Comparison of ENCODE assay signal across 8 cellular contexts in the genomic region with DNA sequence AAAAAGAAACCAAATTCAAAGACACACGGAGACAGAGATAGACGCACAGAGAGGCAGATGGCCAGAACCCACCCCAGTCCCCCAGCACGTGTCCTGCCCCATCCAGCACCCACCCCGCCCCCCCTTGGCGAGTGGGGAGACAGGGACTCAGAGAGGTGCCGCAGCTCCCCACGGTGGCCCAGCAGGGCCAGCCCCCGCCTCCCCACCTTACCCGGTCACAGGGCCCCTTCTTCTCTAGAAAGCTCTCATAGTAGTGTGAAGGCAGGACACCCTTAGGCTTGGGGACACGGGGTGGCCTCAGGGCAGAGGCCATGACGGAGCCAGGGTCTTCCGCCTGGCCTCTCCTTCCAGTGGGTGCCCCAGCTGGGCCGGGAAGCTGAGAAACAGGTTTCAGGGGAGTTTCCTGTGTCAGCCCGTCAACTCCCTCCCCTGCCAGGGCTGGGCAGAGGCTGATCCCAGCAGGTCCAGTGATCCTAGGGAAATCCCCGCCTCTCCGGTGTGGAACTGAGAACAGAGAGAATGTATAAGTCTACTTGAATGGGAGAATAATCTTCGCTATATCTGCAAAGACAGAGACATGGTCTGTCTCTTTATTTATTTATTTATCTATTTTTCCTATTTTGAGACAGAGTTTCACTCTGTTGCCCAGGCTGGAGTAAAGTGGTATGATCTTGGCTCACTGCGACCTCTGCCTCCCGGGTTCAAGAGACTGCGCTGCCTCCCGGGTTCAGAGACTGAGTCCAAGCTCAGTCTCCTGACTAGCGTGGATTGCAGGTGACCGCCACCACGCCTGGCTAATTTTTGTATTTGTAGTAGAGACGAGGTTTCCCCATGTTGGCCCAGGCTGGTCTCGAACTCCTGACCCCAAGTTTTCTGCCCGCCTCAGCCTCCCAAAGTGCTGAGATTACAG. TPM values are rescaled to one million over a fixed set of nuclear protein-coding genes. Genes with fewer than 3 reads are reported as not detected.
DNase-seq lines count a peak whose midpoint lies in the region; ATAC-seq, FAIRE-seq and TF ChIP-seq lines count a peak whose summit lies in the region.

A gene with protein sequence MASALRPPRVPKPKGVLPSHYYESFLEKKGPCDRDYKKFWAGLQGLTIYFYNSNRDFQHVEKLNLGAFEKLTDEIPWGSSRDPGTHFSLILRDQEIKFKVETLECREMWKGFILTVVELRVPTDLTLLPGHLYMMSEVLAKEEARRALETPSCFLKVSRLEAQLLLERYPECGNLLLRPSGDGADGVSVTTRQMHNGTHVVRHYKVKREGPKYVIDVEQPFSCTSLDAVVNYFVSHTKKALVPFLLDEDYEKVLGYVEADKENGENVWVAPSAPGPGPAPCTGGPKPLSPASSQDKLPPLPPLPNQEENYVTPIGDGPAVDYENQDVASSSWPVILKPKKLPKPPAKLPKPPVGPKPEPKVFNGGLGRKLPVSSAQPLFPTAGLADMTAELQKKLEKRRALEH (minus strand): TSS at position 387 of the 910 bp plus-strand sequence. CDS start 74 bp downstream, at position 313.

- H3K4me3 Mint-ChIP-seq in dendritic cell treated with granulocyte-macrophage colony-stimulating factor and Interleukin-4, amounts not matched to agents 40 ng/mL and 50 ng/mL, for 4 days = peak within 1 kb of the TSS; percentile 74
- H3K4me3 Mint-ChIP-seq in memory B cell (peak within 1 kb of the TSS; percentile 80), type B pancreatic cell (peak within 1 kb of the TSS; percentile 93)

- TF ChIP-seq CTCF in GM06990 (IDR thresholded peaks at IDR 0.05; ENCODE audit: insufficient read depth, low read length, poor library complexity, severe bottlenecking) = no peak
- no peak for TF ChIP-seq CTCF in type B pancreatic cell (conservative IDR thresholded peaks at IDR 0.05)

- ATAC-seq in memory B cell (ENCODE audit: low read depth) = no peak

- peaks cover 34% of the 10 kb centered on the region for H3K4me1 Mint-ChIP-seq in dendritic cell treated with granulocyte-macrophage colony-stimulating factor and Interleukin-4, amounts not matched to agents 40 ng/mL and 50 ng/mL, for 4 days (ENCODE audit: low read depth)
- H3K4me1 Mint-ChIP-seq in memory B cell (peaks cover 14% of the 10 kb centered on the region), type B pancreatic cell (ENCODE audit: unreplicated experiment) (peaks cover 9% of the 10 kb centered on the region)

- peak within 1 kb of the TSS; percentile 61 for H3K4me3 ChIP-seq in GM06990 (replicated peaks; ENCODE audit: low read depth, low read length)

- peak within 1 kb of the TSS; percentile 79 for H3K27ac Mint-ChIP-seq in dendritic cell treated with granulocyte-macrophage colony-stimulating factor and Interleukin-4, amounts not matched to agents 40 ng/mL and 50 ng/mL, for 4 days
- peak within 1 kb of the TSS; percentile 9 for H3K27ac Mint-ChIP-seq in memory B cell
- peak within 1 kb of the TSS; percentile 98 for H3K27ac Mint-ChIP-seq in type B pancreatic cell

- H3K36me3 Mint-ChIP-seq in dendritic cell treated with granulocyte-macrophage colony-stimulating factor and Interleukin-4, amounts not matched to agents 40 ng/mL and 50 ng/mL, for 4 days (ENCODE audit: low read depth) = peaks cover 6% of the 10 kb centered on the region
- H3K36me3 Mint-ChIP-seq in memory B cell (peaks cover 2% of the 10 kb centered on the region), type B pancreatic cell (peaks cover 16% of the 10 kb centered on the region)

- no peaks in the 10 kb centered on the region for H3K36me3 ChIP-seq in GM06990 (ENCODE audit: control insufficient read depth, insufficient read depth, low read length)

- no peak for FAIRE-seq in RCC 7860 (lab: Jason Lieb, UNC)

- intact Hi-C loops in dendritic cell treated with granulocyte-macrophage colony-stimulating factor and Interleukin-4, amounts not matched to agents 40 ng/mL and 50 ng/mL, for 4 days (cut with micrococcal nuclease) = no loop called here

- H3K27me3 Mint-ChIP-seq in dendritic cell treated with granulocyte-macrophage colony-stimulating factor and Interleukin-4, amounts not matched to agents 40 ng/mL and 50 ng/mL, for 4 days = peaks cover 19% of the 10 kb centered on the region
- peaks cover 1% of the 10 kb centered on the region for H3K27me3 Mint-ChIP-seq in memory B cell
- peaks cover 5% of the 10 kb centered on the region for H3K27me3 Mint-ChIP-seq in type B pancreatic cell

- H3K27me3 ChIP-seq in GM06990 (replicated peaks; ENCODE audit: control insufficient read depth, insufficient read depth, low read length) = no peaks in the 10 kb centered on the region

- H3K9me3 Mint-ChIP-seq in dendritic cell treated with granulocyte-macrophage colony-stimulating factor and Interleukin-4, amounts not matched to agents 40 ng/mL and 50 ng/mL, for 4 days = peaks cover 14% of the 10 kb centered on the region
- H3K9me3 Mint-ChIP-seq in memory B cell = peaks cover 10% of the 10 kb centered on the region
- H3K9me3 Mint-ChIP-seq in type B pancreatic cell = no peaks in the 10 kb centered on the region

- DNase-seq in GM06990 (ENCODE audit: extremely low read depth, insufficient read length) = no peak
- peak; percentile 52 for DNase-seq in RCC 7860 (ENCODE audit: low spot score)
- DNase-seq in memory B cell (ENCODE audit: low spot score in 2 of 2) = no peak
- DNase-seq in type B pancreatic cell (ENCODE audit: extremely low spot score, unreplicated experiment) = no peak
- DNase-seq in iPS-NIHi11 (ENCODE audit: low spot score) = no peak
- no peak for DNase-seq in NCI-H1436 treated with DMSO at 0.1 percent for 48 hours (lab: John Stamatoyannopoulos, UW)
- no peak for DNase-seq in activated CD4-positive, CD25-positive, alpha-beta regulatory T cell treated with anti-CD3 and anti-CD28 coated beads, Interleukin-2, amount 50 U/mL, for 72 hours

RNA-seq across cellular contexts. Expression of the gene that starts here (rescaled TPM):
- total RNA-seq in type B pancreatic cell (ENCODE audit: low replicate concordance) = 42.5 and 96.9 TPM in 2 replicates

Comparison
In these comparisons a context has a peak if more than half of its experiments do, and no peak if none do; other contexts are left out.
1. H3K27ac Mint-ChIP-seq: peak in every context shown above with its lines; median percentile 98 in type B pancreatic cell; 79 in dendritic cell treated with granulocyte-macrophage colony-stimulating factor and Interleukin-4, amounts not matched to agents 40 ng/mL and 50 ng/mL, for 4 days; 9 in memory B cell.